12 cellular contexts compared by ENCODE assay signal in the genomic region with DNA sequence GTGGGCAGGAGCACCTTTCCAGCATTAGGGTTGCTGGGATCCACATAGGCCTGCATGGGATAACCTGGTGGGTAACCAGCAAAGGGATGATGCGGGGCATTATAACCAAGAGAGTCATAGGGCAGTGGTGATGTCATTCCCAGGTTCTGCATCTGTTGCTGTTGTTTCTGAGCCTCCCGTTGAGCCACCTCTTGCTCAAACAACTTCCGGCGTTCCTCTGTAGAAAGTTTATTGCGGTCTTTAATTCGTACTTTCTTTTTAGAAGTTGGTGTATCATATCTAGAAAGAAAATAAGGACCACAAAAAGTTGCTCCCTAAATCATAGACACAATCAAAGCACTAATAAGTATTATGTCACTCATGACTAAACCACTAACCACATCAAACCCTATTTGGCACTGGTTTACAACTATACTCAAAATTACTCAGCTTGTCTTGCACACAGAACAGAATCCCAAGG.
DNase-seq lines count a peak whose midpoint lies in the region; ATAC-seq and TF ChIP-seq lines count a peak whose summit lies in the region.
"Had no signal": no experiment of that assay in that cellular context is flagged by ENCODE, and none has a peak within 500 bp of the region (broad histone marks: within the 10 kb centered on the region; RNA-seq: fewer than 3 reads in every experiment).

No MANE protein-coding gene starts in this region.

- H3K4me3 ChIP-seq in neutrophil (ENCODE audit: low read depth in 1 of 2, low read length in 1 of 2) (peak overlapping the region; percentile 33 to 38), lower leg skin (ENCODE audit: low read depth, poor library complexity, severe bottlenecking) (no peak overlapping the region), upper lobe of left lung (no peak overlapping the region)
- H3K4me3 ChIP-seq: skin epidermis had no signal

- H3K9me3 ChIP-seq in neutrophil (no peaks in the 10 kb centered on the region), upper lobe of left lung (no peaks in the 10 kb centered on the region)

- WGBS in lower leg skin, 2 donors, result 90 to 94% methylated on average over 6 of the region's 6 CpGs
- 77 to 85% methylated on average over 6 of the region's 6 CpGs for WGBS in upper lobe of left lung, 2 donors

- intact Hi-C loops in lower leg skin (cut with DNase I; ENCODE audit: low total_unique reads), result no loop called here

- H3K36me3 ChIP-seq in neutrophil (peaks cover 23% of the 10 kb centered on the region), upper lobe of left lung (peaks cover 0 to 56% (median 19%) of the 10 kb centered on the region in 4 donors)

- TF ChIP-seq POLR2A in lower leg skin (IDR thresholded peaks at IDR 0.05) (no peak), upper lobe of left lung (IDR thresholded peaks at IDR 0.05) (no peak)

- H3K9me3 Mint-ChIP-seq in T-helper 2 cell treated with Interferon-gamma antibody and Interleukin-4, amounts not matched to agents 5 μg/mL and 100 μg/mL, for 36 hours, result no peaks in the 10 kb centered on the region
- no peaks in the 10 kb centered on the region for H3K9me3 Mint-ChIP-seq in activated naive CD4-positive, alpha-beta T cell treated with anti-CD3 and anti-CD28 coated beads, Interleukin-2, amount 10 ng/mL, durations not matched to agents 7 days and 5 days

- TF ChIP-seq EP300 in upper lobe of left lung (IDR thresholded peaks at IDR 0.05), result no peak

- no peaks in the 10 kb centered on the region for H3K27me3 ChIP-seq in neutrophil
- no peaks in the 10 kb centered on the region for H3K27me3 ChIP-seq in upper lobe of left lung

- TF ChIP-seq CTCF in neutrophil (IDR thresholded peaks at IDR 0.05) (no peak), lower leg skin (IDR thresholded peaks at IDR 0.05) (no peak), upper lobe of left lung (IDR thresholded peaks at IDR 0.05) (no peak)

- H3K4me1 ChIP-seq in neutrophil (ENCODE audit: control insufficient read depth in 1 of 2, insufficient read depth in 1 of 2, low read depth in 1 of 2, low read length in 1 of 2) (peaks cover 26 to 33% of the 10 kb centered on the region in 2 experiments), upper lobe of left lung (peaks cover 0 to 6% (median 2%) of the 10 kb centered on the region in 4 donors)

- ATAC-seq in upper lobe of left lung (ENCODE audit: low FRiP score in 2 of 2), result no peak
- ATAC-seq in GM21515 (IDR thresholded peaks at IDR 0.05; ENCODE audit: unreplicated experiment), result no peak
- no peak for ATAC-seq in HG03045 (IDR thresholded peaks at IDR 0.05; ENCODE audit: unreplicated experiment)

- peak overlapping the region; percentile 71 for H3K27ac Mint-ChIP-seq in T-helper 2 cell treated with Interferon-gamma antibody and Interleukin-4, amounts not matched to agents 5 μg/mL and 100 μg/mL, for 36 hours
- H3K27ac Mint-ChIP-seq in activated naive CD4-positive, alpha-beta T cell treated with anti-CD3 and anti-CD28 coated beads, Interleukin-2, amount 10 ng/mL, durations not matched to agents 7 days and 5 days, result peak overlapping the region; percentile 88

- peak overlapping the region; percentile 46 for H3K4me3 Mint-ChIP-seq in T-helper 2 cell treated with Interferon-gamma antibody and Interleukin-4, amounts not matched to agents 5 μg/mL and 100 μg/mL, for 36 hours
- H3K4me3 Mint-ChIP-seq in activated naive CD4-positive, alpha-beta T cell treated with anti-CD3 and anti-CD28 coated beads, Interleukin-2, amount 10 ng/mL, durations not matched to agents 7 days and 5 days, result no peak overlapping the region

- no peaks in the 10 kb centered on the region for H3K27me3 Mint-ChIP-seq in T-helper 2 cell treated with Interferon-gamma antibody and Interleukin-4, amounts not matched to agents 5 μg/mL and 100 μg/mL, for 36 hours (ENCODE audit: low read depth)
- no peaks in the 10 kb centered on the region for H3K27me3 Mint-ChIP-seq in activated naive CD4-positive, alpha-beta T cell treated with anti-CD3 and anti-CD28 coated beads, Interleukin-2, amount 10 ng/mL, durations not matched to agents 7 days and 5 days

- H3K36me3 Mint-ChIP-seq in T-helper 2 cell treated with Interferon-gamma antibody and Interleukin-4, amounts not matched to agents 5 μg/mL and 100 μg/mL, for 36 hours (ENCODE audit: low read depth), result peaks cover 49% of the 10 kb centered on the region
- peaks cover 51% of the 10 kb centered on the region for H3K36me3 Mint-ChIP-seq in activated naive CD4-positive, alpha-beta T cell treated with anti-CD3 and anti-CD28 coated beads, Interleukin-2, amount 10 ng/mL, durations not matched to agents 7 days and 5 days

- CTCF ChIA-PET in activated naive CD4-positive, alpha-beta T cell treated with anti-CD3 and anti-CD28 coated beads, Interleukin-2, amount 10 ng/mL, durations not matched to agents 7 days and 5 days (lab: Charles Lee), result no interaction called here

- H3K27ac ChIP-seq in neutrophil (peak overlapping the region; percentile 87), upper lobe of left lung (peak overlapping the region in 1 of 4 donors; percentile 68)

- DNase-seq in AG08396 (ENCODE audit: low spot score) (peak; percentile 5), lower leg skin (ENCODE audit: low spot score in 2 of 2) (no peak), upper lobe of left lung (no peak)
- peak; percentile 58 for DNase-seq in T-helper 2 cell treated with Interferon-gamma antibody and Interleukin-4, amounts not matched to agents 5 μg/mL and 100 μg/mL, for 36 hours (ENCODE audit: low spot score)
- peak; percentile 63 for DNase-seq in activated naive CD4-positive, alpha-beta T cell treated with anti-CD3 and anti-CD28 coated beads, Interleukin-2, amount 10 ng/mL, durations not matched to agents 7 days and 5 days
- DNase-seq: AML-193; cerebellar nuclear complex; NK-92 treated with Interleukin-12 subunit alpha and Interleukin-12 subunit beta, amount 100 ng/mL, for 24 hours had no signal

- peaks cover 36% of the 10 kb centered on the region for H3K4me1 Mint-ChIP-seq in T-helper 2 cell treated with Interferon-gamma antibody and Interleukin-4, amounts not matched to agents 5 μg/mL and 100 μg/mL, for 36 hours (ENCODE audit: low read depth)
- H3K4me1 Mint-ChIP-seq in activated naive CD4-positive, alpha-beta T cell treated with anti-CD3 and anti-CD28 coated beads, Interleukin-2, amount 10 ng/mL, durations not matched to agents 7 days and 5 days, result peaks cover 39% of the 10 kb centered on the region

Comparison
In these comparisons a context has a peak if more than half of its experiments do, and no peak if none do; other contexts are left out.
1. DNase-seq: peak in AG08396 (single experiment), T-helper 2 cell treated with Interferon-gamma antibody and Interleukin-4, amounts not matched to agents 5 μg/mL and 100 μg/mL, for 36 hours (single experiment) and activated naive CD4-positive, alpha-beta T cell treated with anti-CD3 and anti-CD28 coated beads, Interleukin-2, amount 10 ng/mL, durations not matched to agents 7 days and 5 days (single experiment); none in lower leg skin (0 of 2) and upper lobe of left lung (0 of 2).
2. H3K4me3 ChIP-seq: peak in neutrophil (2 of 2); none in lower leg skin (single experiment) and upper lobe of left lung (0 of 4).